8 cellular contexts compared by ENCODE assay signal in the genomic region with DNA sequence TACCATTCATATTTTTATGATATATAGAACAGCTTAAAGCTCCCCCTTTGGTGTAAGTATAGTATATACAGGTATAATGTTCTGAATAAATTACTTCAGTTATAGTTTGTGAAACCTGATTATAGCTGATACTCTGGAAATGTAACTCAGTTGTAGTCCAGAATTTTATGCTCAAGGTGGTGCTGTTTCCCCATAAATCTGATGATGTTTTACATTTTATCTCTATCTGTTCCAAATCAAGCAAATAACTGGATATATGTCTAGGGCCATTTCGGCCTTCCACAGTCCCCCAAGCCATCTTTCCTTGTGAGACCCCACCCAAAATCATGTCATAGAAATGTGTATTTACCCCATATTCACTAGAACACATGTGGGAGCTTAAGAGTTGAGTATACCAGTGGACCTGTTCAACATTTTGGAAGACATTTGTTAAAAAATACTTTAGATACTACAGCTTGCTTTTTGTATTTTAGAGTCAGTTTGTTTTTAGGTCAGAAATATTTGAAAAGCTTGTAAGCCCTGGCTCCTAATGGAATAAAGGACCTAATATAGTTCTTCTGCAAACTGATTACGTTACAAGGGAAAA.
DNase-seq lines count a peak whose midpoint lies in the region; ATAC-seq and TF ChIP-seq lines count a peak whose summit lies in the region.

No MANE protein-coding gene starts in this region.

- H3K9me3 Mint-ChIP-seq in natural killer cell: no peaks in the 10 kb centered on the region
- no peaks in the 10 kb centered on the region for H3K9me3 Mint-ChIP-seq in natural killer cell treated with Interleukin-12 subunit alpha and Interleukin-12 subunit beta and Interleukin-15 and Interleukin-18, amount 100 ng/mL, for 72 hours

- DNase-seq in natural killer cell (no peak), NCI-H526 treated with DMSO at 0.1 percent for 48 hours (lab: John Stamatoyannopoulos, UW) (peak; percentile 16), left lobe of liver (ENCODE audit: low spot score) (no peak), uterus (no peak), mucosa of gallbladder (ENCODE audit: low spot score) (no peak), NCI-H446 treated with DMSO at 0.1 percent for 48 hours (lab: John Stamatoyannopoulos, UW) (no peak)
- no peak for DNase-seq in natural killer cell treated with Interleukin-12 subunit alpha and Interleukin-12 subunit beta and Interleukin-15 and Interleukin-18, amount 100 ng/mL, for 72 hours (ENCODE audit: low spot score)
- peak; percentile 17 for DNase-seq in central memory CD4-positive, alpha-beta T cell

- H3K36me3 ChIP-seq in uterus: peaks cover 0 to 3% of the 10 kb centered on the region in 2 donors

- TF ChIP-seq CTCF in natural killer cell (IDR thresholded peaks at IDR 0.05) (peak; percentile 58), uterus (IDR thresholded peaks at IDR 0.05) (peak; percentile 63 to 80 (median 70))

- H3K4me1 Mint-ChIP-seq in natural killer cell: no peaks in the 10 kb centered on the region
- no peaks in the 10 kb centered on the region for H3K4me1 Mint-ChIP-seq in natural killer cell treated with Interleukin-12 subunit alpha and Interleukin-12 subunit beta and Interleukin-15 and Interleukin-18, amount 100 ng/mL, for 72 hours (ENCODE audit: low read depth in 2 of 2)

- no peaks in the 10 kb centered on the region for H3K4me1 ChIP-seq in uterus

- no peaks in the 10 kb centered on the region for H3K36me3 Mint-ChIP-seq in natural killer cell
- H3K36me3 Mint-ChIP-seq in natural killer cell treated with Interleukin-12 subunit alpha and Interleukin-12 subunit beta and Interleukin-15 and Interleukin-18, amount 100 ng/mL, for 72 hours: peaks cover 5% of the 10 kb centered on the region

- no peaks in the 10 kb centered on the region for H3K9me3 ChIP-seq in uterus

- H3K4me3 ChIP-seq in uterus: no peak overlapping the region

- H3K27ac Mint-ChIP-seq in natural killer cell: peak overlapping the region in 1 of 2 donors; percentile 18
- H3K27ac Mint-ChIP-seq in natural killer cell treated with Interleukin-12 subunit alpha and Interleukin-12 subunit beta and Interleukin-15 and Interleukin-18, amount 100 ng/mL, for 72 hours: no peak overlapping the region

- no peak overlapping the region for H3K4me3 Mint-ChIP-seq in natural killer cell
- H3K4me3 Mint-ChIP-seq in natural killer cell treated with Interleukin-12 subunit alpha and Interleukin-12 subunit beta and Interleukin-15 and Interleukin-18, amount 100 ng/mL, for 72 hours: no peak overlapping the region

- intact Hi-C loops in natural killer cell (cut with micrococcal nuclease): loop anchor here (1.0 kb wide), 1 partner anchor 273 kb away; no protein-coding TSS in a partner anchor
- intact Hi-C loops in uterus (cut with DNase I; ENCODE audit: low total_unique reads): loop anchor here (5.0 to 10.0 kb wide), 2 partner anchors 273 to 425 kb away; no protein-coding TSS in a partner anchor

- no peak for TF ChIP-seq POLR2A in uterus (IDR thresholded peaks at IDR 0.05)

- peak in 1 of 3 donors; percentile 61 for ATAC-seq in natural killer cell
- no peak for ATAC-seq in natural killer cell treated with Interleukin-12 subunit alpha and Interleukin-12 subunit beta and Interleukin-15 and Interleukin-18, amount 100 ng/mL, for 72 hours
- ATAC-seq in left lobe of liver: peak; percentile 82

- no peaks in the 10 kb centered on the region for H3K27me3 ChIP-seq in uterus

- no peaks in the 10 kb centered on the region for H3K27me3 Mint-ChIP-seq in natural killer cell (ENCODE audit: low read depth in 2 of 2)
- H3K27me3 Mint-ChIP-seq in natural killer cell treated with Interleukin-12 subunit alpha and Interleukin-12 subunit beta and Interleukin-15 and Interleukin-18, amount 100 ng/mL, for 72 hours: no peaks in the 10 kb centered on the region

- peak overlapping the region in 1 of 2 donors; percentile 43 for H3K27ac ChIP-seq in uterus

Comparison
In these comparisons a context has a peak if more than half of its experiments do, and no peak if none do; other contexts are left out.
1. DNase-seq: peak in NCI-H526 treated with DMSO at 0.1 percent for 48 hours (single experiment) and central memory CD4-positive, alpha-beta T cell (single experiment); none in natural killer cell (single experiment), natural killer cell treated with Interleukin-12 subunit alpha and Interleukin-12 subunit beta and Interleukin-15 and Interleukin-18, amount 100 ng/mL, for 72 hours (single experiment), left lobe of liver (single experiment), uterus (0 of 2), mucosa of gallbladder (single experiment) and NCI-H446 treated with DMSO at 0.1 percent for 48 hours (single experiment).